ENCODE assay signal across 1 cellular context in the genomic region with DNA sequence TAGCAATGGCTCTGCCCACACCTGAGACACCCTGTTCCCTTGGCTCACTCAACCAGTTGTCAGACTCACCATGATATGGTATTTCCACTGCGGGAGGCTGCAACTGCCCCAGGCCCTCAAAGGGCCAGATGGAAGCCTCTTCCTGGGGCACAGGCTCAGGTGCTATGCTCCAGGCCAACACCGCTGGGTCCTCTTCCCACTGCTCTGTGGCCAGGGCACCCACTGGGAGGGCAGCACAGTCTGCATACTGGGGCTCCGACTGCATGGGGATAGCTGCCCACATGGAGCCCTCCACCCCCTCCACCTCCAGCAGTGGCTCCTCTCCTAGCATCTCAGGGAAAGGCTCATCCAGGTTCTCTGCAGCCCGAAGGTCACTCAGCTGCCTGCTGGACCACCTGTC.
TF ChIP-seq lines count a peak whose summit lies in the region.

No MANE protein-coding gene starts in this region.

TF ChIP-seq in WTC11, 78 proteins besides CTCF, POLR2A, EP300 and RAD21 (continued from another document):
- TF ChIP-seq USF2 (CRISPR knock-in tag; IDR thresholded peaks at IDR 0.05): no peak
- TF ChIP-seq, protein P1, sequence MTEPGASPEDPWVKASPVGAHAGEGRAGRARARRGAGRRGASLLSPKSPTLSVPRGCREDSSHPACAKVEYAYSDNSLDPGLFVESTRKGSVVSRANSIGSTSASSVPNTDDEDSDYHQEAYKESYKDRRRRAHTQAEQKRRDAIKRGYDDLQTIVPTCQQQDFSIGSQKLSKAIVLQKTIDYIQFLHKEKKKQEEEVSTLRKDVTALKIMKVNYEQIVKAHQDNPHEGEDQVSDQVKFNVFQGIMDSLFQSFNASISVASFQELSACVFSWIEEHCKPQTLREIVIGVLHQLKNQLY (CRISPR knock-in tag; IDR thresholded peaks at IDR 0.05): no peak
- TF ChIP-seq, protein P2, sequence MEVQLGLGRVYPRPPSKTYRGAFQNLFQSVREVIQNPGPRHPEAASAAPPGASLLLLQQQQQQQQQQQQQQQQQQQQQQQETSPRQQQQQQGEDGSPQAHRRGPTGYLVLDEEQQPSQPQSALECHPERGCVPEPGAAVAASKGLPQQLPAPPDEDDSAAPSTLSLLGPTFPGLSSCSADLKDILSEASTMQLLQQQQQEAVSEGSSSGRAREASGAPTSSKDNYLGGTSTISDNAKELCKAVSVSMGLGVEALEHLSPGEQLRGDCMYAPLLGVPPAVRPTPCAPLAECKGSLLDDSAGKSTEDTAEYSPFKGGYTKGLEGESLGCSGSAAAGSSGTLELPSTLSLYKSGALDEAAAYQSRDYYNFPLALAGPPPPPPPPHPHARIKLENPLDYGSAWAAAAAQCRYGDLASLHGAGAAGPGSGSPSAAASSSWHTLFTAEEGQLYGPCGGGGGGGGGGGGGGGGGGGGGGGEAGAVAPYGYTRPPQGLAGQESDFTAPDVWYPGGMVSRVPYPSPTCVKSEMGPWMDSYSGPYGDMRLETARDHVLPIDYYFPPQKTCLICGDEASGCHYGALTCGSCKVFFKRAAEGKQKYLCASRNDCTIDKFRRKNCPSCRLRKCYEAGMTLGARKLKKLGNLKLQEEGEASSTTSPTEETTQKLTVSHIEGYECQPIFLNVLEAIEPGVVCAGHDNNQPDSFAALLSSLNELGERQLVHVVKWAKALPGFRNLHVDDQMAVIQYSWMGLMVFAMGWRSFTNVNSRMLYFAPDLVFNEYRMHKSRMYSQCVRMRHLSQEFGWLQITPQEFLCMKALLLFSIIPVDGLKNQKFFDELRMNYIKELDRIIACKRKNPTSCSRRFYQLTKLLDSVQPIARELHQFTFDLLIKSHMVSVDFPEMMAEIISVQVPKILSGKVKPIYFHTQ (CRISPR knock-in tag; IDR thresholded peaks at IDR 0.05): no peak
- TF ChIP-seq ZNF121 (CRISPR knock-in tag; IDR thresholded peaks at IDR 0.05): no peak
- no peak for TF ChIP-seq ERG (CRISPR knock-in tag; IDR thresholded peaks at IDR 0.05)
- no peak for TF ChIP-seq ZNF532 (CRISPR knock-in tag; IDR thresholded peaks at IDR 0.05; ENCODE audit: borderline replicate concordance)
- TF ChIP-seq TCF7 (CRISPR knock-in tag; IDR thresholded peaks at IDR 0.05; ENCODE audit: low read depth): no peak
- no peak for TF ChIP-seq CREM (CRISPR knock-in tag; IDR thresholded peaks at IDR 0.05)
- TF ChIP-seq, protein P3, sequence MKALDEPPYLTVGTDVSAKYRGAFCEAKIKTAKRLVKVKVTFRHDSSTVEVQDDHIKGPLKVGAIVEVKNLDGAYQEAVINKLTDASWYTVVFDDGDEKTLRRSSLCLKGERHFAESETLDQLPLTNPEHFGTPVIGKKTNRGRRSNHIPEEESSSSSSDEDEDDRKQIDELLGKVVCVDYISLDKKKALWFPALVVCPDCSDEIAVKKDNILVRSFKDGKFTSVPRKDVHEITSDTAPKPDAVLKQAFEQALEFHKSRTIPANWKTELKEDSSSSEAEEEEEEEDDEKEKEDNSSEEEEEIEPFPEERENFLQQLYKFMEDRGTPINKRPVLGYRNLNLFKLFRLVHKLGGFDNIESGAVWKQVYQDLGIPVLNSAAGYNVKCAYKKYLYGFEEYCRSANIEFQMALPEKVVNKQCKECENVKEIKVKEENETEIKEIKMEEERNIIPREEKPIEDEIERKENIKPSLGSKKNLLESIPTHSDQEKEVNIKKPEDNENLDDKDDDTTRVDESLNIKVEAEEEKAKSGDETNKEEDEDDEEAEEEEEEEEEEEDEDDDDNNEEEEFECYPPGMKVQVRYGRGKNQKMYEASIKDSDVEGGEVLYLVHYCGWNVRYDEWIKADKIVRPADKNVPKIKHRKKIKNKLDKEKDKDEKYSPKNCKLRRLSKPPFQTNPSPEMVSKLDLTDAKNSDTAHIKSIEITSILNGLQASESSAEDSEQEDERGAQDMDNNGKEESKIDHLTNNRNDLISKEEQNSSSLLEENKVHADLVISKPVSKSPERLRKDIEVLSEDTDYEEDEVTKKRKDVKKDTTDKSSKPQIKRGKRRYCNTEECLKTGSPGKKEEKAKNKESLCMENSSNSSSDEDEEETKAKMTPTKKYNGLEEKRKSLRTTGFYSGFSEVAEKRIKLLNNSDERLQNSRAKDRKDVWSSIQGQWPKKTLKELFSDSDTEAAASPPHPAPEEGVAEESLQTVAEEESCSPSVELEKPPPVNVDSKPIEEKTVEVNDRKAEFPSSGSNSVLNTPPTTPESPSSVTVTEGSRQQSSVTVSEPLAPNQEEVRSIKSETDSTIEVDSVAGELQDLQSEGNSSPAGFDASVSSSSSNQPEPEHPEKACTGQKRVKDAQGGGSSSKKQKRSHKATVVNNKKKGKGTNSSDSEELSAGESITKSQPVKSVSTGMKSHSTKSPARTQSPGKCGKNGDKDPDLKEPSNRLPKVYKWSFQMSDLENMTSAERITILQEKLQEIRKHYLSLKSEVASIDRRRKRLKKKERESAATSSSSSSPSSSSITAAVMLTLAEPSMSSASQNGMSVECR (CRISPR knock-in tag; IDR thresholded peaks at IDR 0.05; ENCODE audit: borderline replicate concordance): no peak
- TF ChIP-seq ZBTB21 (CRISPR knock-in tag; IDR thresholded peaks at IDR 0.05; ENCODE audit: borderline replicate concordance): no peak
